In genomic region chr17:8290043-8290442, GRCh38 we compare ENCODE assay signal across 13 cellular contexts. TPM values are rescaled to one million over a fixed set of nuclear protein-coding genes. Genes with fewer than 3 reads are reported as not detected.
DNase-seq lines count a peak whose midpoint lies in the region; ATAC-seq and TF ChIP-seq lines count a peak whose summit lies in the region.
"Had no signal": no experiment of that assay in that cellular context is flagged by ENCODE, and none has a peak within 500 bp of the region (broad histone marks: within the 10 kb centered on the region; RNA-seq: fewer than 3 reads in every experiment).

No MANE protein-coding gene starts in this region.

- H3K4me1 ChIP-seq in SK-N-SH (ENCODE audit: control insufficient read depth in 1 of 2, insufficient read depth in 2 of 2, low read depth in 1 of 2, low read length in 1 of 2) (peaks cover 5 to 28% of the 10 kb centered on the region in 2 experiments; a peak in 1 of 4 replicates), HAP-1 (peaks cover 18% of the 10 kb centered on the region)

- H3K9ac ChIP-seq in SK-N-SH, result no peak overlapping the region
- no peak overlapping the region for H3K9ac ChIP-seq in neural cell (ENCODE audit: low read length)

- CTCF ChIA-PET in SK-N-SH (lab: Yijun Ruan, JAX), result interaction anchor here (1.1 kb wide), 1 partner anchor 10 kb away, joined by 7 read pairs; no protein-coding TSS in a partner anchor

- no peak overlapping the region for H3K27ac Mint-ChIP-seq in activated naive CD8-positive, alpha-beta T cell treated with anti-CD3 and anti-CD28 coated beads, Interleukin-2, amount 10 ng/mL, durations not matched to agents 7 days and 5 days

- POLR2A ChIA-PET in SK-N-SH (lab: Yijun Ruan, JAX), result no interaction called here
- POLR2A ChIA-PET in activated naive CD8-positive, alpha-beta T cell treated with anti-CD3 and anti-CD28 coated beads, Interleukin-2, amount 10 ng/mL, durations not matched to agents 7 days and 5 days (lab: Charles Lee), result no interaction called here

- H3K4me3 Mint-ChIP-seq in activated naive CD8-positive, alpha-beta T cell treated with anti-CD3 and anti-CD28 coated beads, Interleukin-2, amount 10 ng/mL, durations not matched to agents 7 days and 5 days, result peak overlapping the region; percentile 99

- no peaks in the 10 kb centered on the region for H3K36me3 ChIP-seq in SK-N-SH (replicated peaks in 1 of 2; ENCODE audit: control insufficient read depth in 1 of 2, insufficient read depth in 2 of 2, low read length in 1 of 2)
- peaks cover 13% of the 10 kb centered on the region; the same call in 1 of the 2 replicates for H3K36me3 ChIP-seq in KOPT-K1 (ENCODE audit: insufficient read depth, low read length)
- H3K36me3 ChIP-seq in neural cell (ENCODE audit: insufficient read depth, low read length), result no peaks in the 10 kb centered on the region
- no peaks in the 10 kb centered on the region; the same call in 1 of the 2 replicates for H3K36me3 ChIP-seq in HAP-1 (replicated peaks)

- ATAC-seq in SK-N-SH treated with all-trans-retinoic acid at 6 μM for 48 hours, result no peak
- ATAC-seq in activated naive CD8-positive, alpha-beta T cell treated with anti-CD3 and anti-CD28 coated beads, Interleukin-2, amount 10 ng/mL, durations not matched to agents 7 days and 5 days (ENCODE audit: low read depth), result no peak

- H3K9me3 Mint-ChIP-seq in activated naive CD8-positive, alpha-beta T cell treated with anti-CD3 and anti-CD28 coated beads, Interleukin-2, amount 10 ng/mL, durations not matched to agents 7 days and 5 days, result no peaks in the 10 kb centered on the region

- H3K4me2 ChIP-seq in SK-N-SH, result peak overlapping the region; percentile 99
- H3K4me2 ChIP-seq in neural cell (ENCODE audit: low read length), result no peak overlapping the region

- H3K4me3 ChIP-seq in SK-N-SH (ENCODE audit: low read depth in 2 of 2, low read length in 1 of 2) (0 out of 4 replicates have a peak overlapping the region, but pooled peaks of 1 of the 2 experiments have one; percentile 95), neural cell (ENCODE audit: low read length) (peak overlapping the region; percentile 78), HAP-1 (no peak overlapping the region)

- no peak for TF ChIP-seq EP300 in SK-N-SH (IDR thresholded peaks at IDR 0.05; ENCODE audit: borderline replicate concordance in 1 of 2, low read depth in 1 of 2, low read length in 1 of 2)
- no peak for TF ChIP-seq EP300 in neural cell (conservative IDR thresholded peaks at IDR 0.05; ENCODE audit: poor library complexity, severe bottlenecking)

- no peak overlapping the region for H2AFZ ChIP-seq in SK-N-SH (ENCODE audit: low read depth)
- H2AFZ ChIP-seq in neural cell (ENCODE audit: low read depth, low read length), result no peak overlapping the region

- TF ChIP-seq CTCF in SK-N-SH (IDR thresholded peaks at IDR 0.05), result no peak
- TF ChIP-seq CTCF in neural cell (IDR thresholded peaks at IDR 0.05; ENCODE audit: poor library complexity, severe bottlenecking), result no peak

- H3K79me2 ChIP-seq in SK-N-SH (ENCODE audit: insufficient read depth) (peaks cover 10% of the 10 kb centered on the region), neural cell (replicated peaks; ENCODE audit: insufficient read depth, low read length) (no peaks in the 10 kb centered on the region)

- H3K27ac ChIP-seq in SK-N-SH (ENCODE audit: low read depth in 2 of 2, low read length in 1 of 2) (no peak overlapping the region), KOPT-K1 (ENCODE audit: low read depth, low read length, poor library complexity, severe bottlenecking) (peak overlapping the region; percentile 88), neural cell (ENCODE audit: low read length) (no peak overlapping the region)
- H3K27ac ChIP-seq: epithelial cell of prostate had no signal

- H3K27me3 Mint-ChIP-seq in activated naive CD8-positive, alpha-beta T cell treated with anti-CD3 and anti-CD28 coated beads, Interleukin-2, amount 10 ng/mL, durations not matched to agents 7 days and 5 days, result no peaks in the 10 kb centered on the region

- H3K27me3 ChIP-seq in SK-N-SH (ENCODE audit: insufficient read depth), result no peaks in the 10 kb centered on the region
- H3K27me3 ChIP-seq in neural cell (ENCODE audit: insufficient read depth, low read depth, low read length), result no peaks in the 10 kb centered on the region
- no peaks in the 10 kb centered on the region for H3K27me3 ChIP-seq in HAP-1 (ENCODE audit: low read depth)

- TF ChIP-seq RAD21 in SK-N-SH (IDR thresholded peaks at IDR 0.05; ENCODE audit: low read length) (no peak), neural cell (conservative IDR thresholded peaks at IDR 0.05) (no peak)

- no peaks in the 10 kb centered on the region for H3K9me3 ChIP-seq in SK-N-SH
- no peaks in the 10 kb centered on the region for H3K9me3 ChIP-seq in KOPT-K1 (ENCODE audit: insufficient read depth, low read length, poor library complexity, severe bottlenecking)
- no peaks in the 10 kb centered on the region for H3K9me3 ChIP-seq in neural cell (ENCODE audit: low read length)
- no peaks in the 10 kb centered on the region for H3K9me3 ChIP-seq in HAP-1

- WGBS in SK-N-SH (ENCODE audit: low lambda C conversion rate), result 39% methylated on average over 3 of the region's 3 CpGs

- in situ Hi-C loops in HAP-1 (cut with MboI; ENCODE audit: low sequenced_read_pairs), result no loop called here

- H3K36me3 Mint-ChIP-seq in activated naive CD8-positive, alpha-beta T cell treated with anti-CD3 and anti-CD28 coated beads, Interleukin-2, amount 10 ng/mL, durations not matched to agents 7 days and 5 days, result peaks cover 10% of the 10 kb centered on the region

- DNase-seq in SK-N-SH (no peak), NCI-H2081 treated with DMSO at 0.1 percent for 48 hours (lab: John Stamatoyannopoulos, UW) (no peak), NCI-H1417 (lab: John Stamatoyannopoulos, UW) (no peak), HAP-1 (ENCODE audit: low spot score in 2 of 2) (no peak)
- no peak for DNase-seq in activated naive CD8-positive, alpha-beta T cell treated with anti-CD3 and anti-CD28 coated beads, Interleukin-2, amount 10 ng/mL, durations not matched to agents 7 days and 5 days
- DNase-seq: GDM1, NCI-H446, SHP77, small intestine had no signal

- H4K20me1 ChIP-seq in SK-N-SH (ENCODE audit: insufficient read depth) (no peaks in the 10 kb centered on the region), neural cell (ENCODE audit: insufficient read depth) (no peaks in the 10 kb centered on the region)

- peaks cover 37% of the 10 kb centered on the region for H3K4me1 Mint-ChIP-seq in activated naive CD8-positive, alpha-beta T cell treated with anti-CD3 and anti-CD28 coated beads, Interleukin-2, amount 10 ng/mL, durations not matched to agents 7 days and 5 days

- H3F3A ChIP-seq in SK-N-SH (replicated peaks; ENCODE audit: insufficient read depth), result peaks cover 5% of the 10 kb centered on the region
- H3F3A ChIP-seq in neural cell (ENCODE audit: insufficient read depth, low read length, poor library complexity, severe bottlenecking), result no peaks in the 10 kb centered on the region

- H3K9me2 ChIP-seq in SK-N-SH, result no peaks in the 10 kb centered on the region
- no peaks in the 10 kb centered on the region for H3K9me2 ChIP-seq in neural cell (ENCODE audit: insufficient read depth, low read length)

TF ChIP-seq in SK-N-SH treated with all-trans-retinoic acid at 6 μM for 48 hours, 23 proteins besides CTCF, POLR2A, EP300 and RAD21 (continues in another document):
- TF ChIP-seq RARB (CRISPR knock-in tag; IDR thresholded peaks at IDR 0.05), result no peak

TF ChIP-seq in neural cell, 6 proteins besides CTCF, POLR2A, EP300 and RAD21:
- no peak for TF ChIP-seq MXI1 (conservative IDR thresholded peaks at IDR 0.05; ENCODE audit: poor library complexity, severe bottlenecking)

RNA-seq across cellular contexts. Expression of gene RANGRF, which starts 1.6 kb away (rescaled TPM):
- polyA plus RNA-seq in SK-N-SH (2012; rRNA removed) (47.3 and 55.9 TPM in 2 replicates), neural cell (20.9 and 42.5 TPM in 2 replicates)
- polyA plus RNA-seq in SK-N-SH (2012; cell fraction: cytosol; rRNA removed), result 32.3 and 39.9 TPM in 2 replicates
- polyA plus RNA-seq in SK-N-SH (2012; cell fraction: nucleus; rRNA removed), result 65.4 and 76.4 TPM in 2 replicates
- total RNA-seq in activated naive CD8-positive, alpha-beta T cell treated with anti-CD3 and anti-CD28 coated beads, Interleukin-2, amount 10 ng/mL, durations not matched to agents 7 days and 5 days, result 10 to 100 TPM; 43.6 to 44.9 TPM
- 8.5 and 8.7 TPM in 2 replicates for polyA minus RNA-seq in neural cell

RNA-seq across cellular contexts. Expression of gene SLC25A35, which starts 5.2 kb away (rescaled TPM):
- polyA plus RNA-seq in SK-N-SH (2012; rRNA removed) (4.1 and 5.6 TPM in 2 replicates), neural cell (0.25 TPM in 1 of 2 replicates, not detected in the other)
- 1.8 and 2.2 TPM in 2 replicates for polyA plus RNA-seq in SK-N-SH (2012; cell fraction: cytosol; rRNA removed)
- polyA plus RNA-seq in SK-N-SH (2012; cell fraction: nucleus; rRNA removed), result 23.5 and 27.7 TPM in 2 replicates
- total RNA-seq in activated naive CD8-positive, alpha-beta T cell treated with anti-CD3 and anti-CD28 coated beads, Interleukin-2, amount 10 ng/mL, durations not matched to agents 7 days and 5 days, result 1 to 10 TPM; 7.4 to 9.1 TPM
- polyA minus RNA-seq in neural cell, result 0.24 and 0.46 TPM in 2 replicates

RNA-seq across cellular contexts. Expression of gene ARHGEF15, which starts 20.0 kb away (rescaled TPM):
- not detected in 2 replicates for polyA plus RNA-seq in SK-N-SH (2012; rRNA removed)
- 0.01 TPM in 1 of 2 replicates, not detected in the other for polyA plus RNA-seq in SK-N-SH (2012; cell fraction: cytosol; rRNA removed)
- polyA plus RNA-seq in SK-N-SH (2012; cell fraction: nucleus; rRNA removed), result 0.05 TPM in 1 of 2 replicates, not detected in the other
- not detected for total RNA-seq in activated naive CD8-positive, alpha-beta T cell treated with anti-CD3 and anti-CD28 coated beads, Interleukin-2, amount 10 ng/mL, durations not matched to agents 7 days and 5 days
- polyA plus RNA-seq in neural cell, result 0.10 and 0.14 TPM in 2 replicates
- polyA minus RNA-seq in neural cell, result not detected in 2 replicates

RNA-seq across cellular contexts. Expression of gene PFAS, which starts 41.0 kb away (rescaled TPM):
- 22.4 and 24.0 TPM in 2 replicates for polyA plus RNA-seq in SK-N-SH (2012; rRNA removed)
- 7.1 and 9.5 TPM in 2 replicates for polyA plus RNA-seq in SK-N-SH (2012; cell fraction: cytosol; rRNA removed)
- polyA plus RNA-seq in SK-N-SH (2012; cell fraction: nucleus; rRNA removed), result 91.9 and 99.7 TPM in 2 replicates
- 10 to 100 TPM; 47.2 to 56.8 TPM for total RNA-seq in activated naive CD8-positive, alpha-beta T cell treated with anti-CD3 and anti-CD28 coated beads, Interleukin-2, amount 10 ng/mL, durations not matched to agents 7 days and 5 days
- polyA plus RNA-seq in neural cell, result 11.0 and 11.7 TPM in 2 replicates
- polyA minus RNA-seq in neural cell, result 13.3 and 27.5 TPM in 2 replicates

RNA-seq across cellular contexts. Expression of gene CTC1, which starts 42.2 kb away (rescaled TPM):
- polyA plus RNA-seq in SK-N-SH (2012; rRNA removed) (11.0 and 12.6 TPM in 2 replicates), neural cell (11.9 and 16.5 TPM in 2 replicates)
- polyA plus RNA-seq in SK-N-SH (2012; cell fraction: cytosol; rRNA removed), result 3.2 and 4.8 TPM in 2 replicates
- polyA plus RNA-seq in SK-N-SH (2012; cell fraction: nucleus; rRNA removed), result 61.6 and 90.0 TPM in 2 replicates
- total RNA-seq in activated naive CD8-positive, alpha-beta T cell treated with anti-CD3 and anti-CD28 coated beads, Interleukin-2, amount 10 ng/mL, durations not matched to agents 7 days and 5 days, result 100 to 1,000 TPM; 129 to 130 TPM
- 17.0 and 22.0 TPM in 2 replicates for polyA minus RNA-seq in neural cell
